Comparison of ENCODE assay signal across 21 cellular contexts in the genomic region with DNA sequence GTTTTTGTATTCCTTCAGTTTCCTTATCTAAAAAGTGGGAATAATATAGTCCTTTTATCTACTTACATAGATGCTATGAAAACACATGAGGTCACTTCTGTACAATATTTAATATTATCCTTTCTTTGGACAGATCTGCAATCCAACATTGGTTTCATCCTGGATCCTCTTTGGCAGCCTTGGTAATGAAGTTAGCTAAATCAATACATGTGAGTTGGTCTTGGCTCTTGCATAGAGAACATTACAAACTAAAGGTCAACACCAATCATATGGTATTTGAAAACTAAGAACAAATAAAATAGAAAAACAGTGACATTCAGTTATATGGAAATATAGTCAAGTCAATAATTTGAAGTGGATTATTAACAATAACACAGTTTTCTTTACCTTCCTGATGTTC.
"Had no signal": no experiment of that assay in that cellular context is flagged by ENCODE, and none has a peak within 500 bp of the region (broad histone marks: within the 10 kb centered on the region; RNA-seq: fewer than 3 reads in every experiment).

No MANE protein-coding gene starts in this region.

- H3K4me3 ChIP-seq: K562, SJSA1, SK-N-MC had no signal

- H3K4me2 ChIP-seq: KMS-11 had no signal

- H3K36me3 Mint-ChIP-seq: IgD-negative memory B cell had no signal

- H3K9me3 Mint-ChIP-seq: IgD-negative memory B cell had no signal

- DNase-seq: Kasumi-1, NCI-H1092, NCI-H1105 treated with DMSO at 0.1 percent for 48 hours, NCI-H1436, NCI-H187, NCI-H2029, NCI-H2081 treated with DMSO at 0.1 percent for 48 hours, NCI-H2171, NCI-H226, NCI-H446, NCI-H510A, NCI-H69, NCI-H774, Right ventricle myocardium superior, RPMI8226, SIG-M5 had no signal

- H3K9me3 ChIP-seq: SJSA1 had no signal

- H3K27ac ChIP-seq: KMS-11, SJSA1, SK-N-MC had no signal

- H3K27me3 Mint-ChIP-seq: IgD-negative memory B cell had no signal

- ATAC-seq: K562 had no signal

- H3K27ac Mint-ChIP-seq: IgD-negative memory B cell had no signal
